11 cellular contexts compared by ENCODE assay signal in the genomic region with DNA sequence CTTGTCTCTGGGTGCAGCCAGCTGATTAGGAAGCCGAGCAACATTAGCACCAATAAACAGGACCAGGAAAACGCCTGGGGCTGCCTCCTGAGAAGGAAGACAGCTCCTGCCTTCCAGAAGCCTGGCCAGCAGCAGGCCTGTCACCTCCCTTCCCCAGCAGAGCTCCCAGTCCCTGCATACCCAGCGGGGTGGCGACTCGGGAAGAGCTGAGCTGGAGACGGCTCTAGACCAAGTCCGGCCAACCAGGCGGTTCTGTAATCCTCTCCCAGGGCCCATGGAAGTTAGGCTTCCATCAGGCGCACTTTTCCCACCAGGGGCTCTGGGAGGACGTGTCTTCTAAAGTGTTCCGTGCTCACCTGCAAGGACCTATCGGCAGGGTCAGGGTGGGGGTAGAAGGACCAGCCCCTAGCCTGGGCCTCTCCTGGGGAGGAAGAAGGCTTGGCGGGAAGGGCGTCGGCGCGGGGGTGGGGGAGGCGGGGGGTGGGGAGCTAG. TPM values are rescaled to one million over a fixed set of nuclear protein-coding genes. Genes with fewer than 3 reads are reported as not detected.
DNase-seq lines count a peak whose midpoint lies in the region; ATAC-seq and TF ChIP-seq lines count a peak whose summit lies in the region.
"Had no signal": no experiment of that assay in that cellular context is flagged by ENCODE, and none has a peak within 500 bp of the region (broad histone marks: within the 10 kb centered on the region; RNA-seq: fewer than 3 reads in every experiment).

No MANE protein-coding gene starts in this region.

- H3K4me3 ChIP-seq in ascending aorta: peak overlapping the region; percentile 31 to 57

- H3K27ac ChIP-seq in ascending aorta (no peak overlapping the region), caudate nucleus (ENCODE audit: low read depth, low read length) (no peak overlapping the region)

- H3K27me3 ChIP-seq in ascending aorta: peaks cover 12% of the 10 kb centered on the region

- H3K9me3 ChIP-seq in ascending aorta: no peaks in the 10 kb centered on the region

- ATAC-seq in stimulated activated naive B cell treated with anti-CD40 and anti-IgM and Interleukin-4, amounts not matched to agents 10 μg/mL and 1 μg/mL and 100 μg/mL, for 72 hours (replicated peaks): no peak
- ATAC-seq in GM18519 (IDR thresholded peaks at IDR 0.05; ENCODE audit: low FRiP score, unreplicated experiment): no peak

- DNase-seq in NCI-H1417 (lab: John Stamatoyannopoulos, UW): peak in 2 of 3 experiments; percentile 64 to 75
- no peak for DNase-seq in NCI-H1417 treated with DMSO at 0.1 percent for 48 hours (lab: John Stamatoyannopoulos, UW)
- no peak for DNase-seq in ascending aorta (ENCODE audit: low spot score in 2 of 2)
- DNase-seq in kidney tubule cell (ENCODE audit: low spot score): peak; percentile 8
- DNase-seq in stimulated activated naive B cell treated with anti-CD40 and anti-IgM and Interleukin-4, amounts not matched to agents 10 μg/mL and 1 μg/mL and 100 μg/mL, for 72 hours: no peak
- no peak for DNase-seq in caudate nucleus (lab: John Stamatoyannopoulos, UW)
- DNase-seq in NCI-H187 (lab: John Stamatoyannopoulos, UW): no peak
- DNase-seq: activated gamma-delta T cell treated with Interleukin-2 at 50 U/mL for 16 hours, OCI-M1 had no signal

- no peaks in the 10 kb centered on the region for H3K36me3 Mint-ChIP-seq in stimulated activated naive B cell treated with anti-CD40 and anti-IgM and Interleukin-4, amounts not matched to agents 10 μg/mL and 1 μg/mL and 100 μg/mL, for 72 hours

- no peaks in the 10 kb centered on the region for H3K4me1 ChIP-seq in ascending aorta

- H3K4me1 Mint-ChIP-seq in stimulated activated naive B cell treated with anti-CD40 and anti-IgM and Interleukin-4, amounts not matched to agents 10 μg/mL and 1 μg/mL and 100 μg/mL, for 72 hours: peaks cover 0 to 5% of the 10 kb centered on the region in 2 donors

- no peak overlapping the region for H3K27ac Mint-ChIP-seq in stimulated activated naive B cell treated with anti-CD40 and anti-IgM and Interleukin-4, amounts not matched to agents 10 μg/mL and 1 μg/mL and 100 μg/mL, for 72 hours

- no peaks in the 10 kb centered on the region for H3K36me3 ChIP-seq in ascending aorta

- peak overlapping the region; percentile 35 to 46 for H3K4me3 Mint-ChIP-seq in stimulated activated naive B cell treated with anti-CD40 and anti-IgM and Interleukin-4, amounts not matched to agents 10 μg/mL and 1 μg/mL and 100 μg/mL, for 72 hours

- intact Hi-C loops in ascending aorta (cut with DNase I): no loop called here

- no peaks in the 10 kb centered on the region for H3K9me3 Mint-ChIP-seq in stimulated activated naive B cell treated with anti-CD40 and anti-IgM and Interleukin-4, amounts not matched to agents 10 μg/mL and 1 μg/mL and 100 μg/mL, for 72 hours

- H3K27me3 Mint-ChIP-seq in stimulated activated naive B cell treated with anti-CD40 and anti-IgM and Interleukin-4, amounts not matched to agents 10 μg/mL and 1 μg/mL and 100 μg/mL, for 72 hours: peaks cover 31 to 56% of the 10 kb centered on the region in 2 donors

- TF ChIP-seq CTCF in ascending aorta (IDR thresholded peaks at IDR 0.05): no peak

RNA-seq across cellular contexts. Expression of a gene that starts 12.0 kb away (rescaled TPM):
- 58.1 TPM for total RNA-seq in ascending aorta

RNA-seq across cellular contexts. Expression of a gene that starts 25.9 kb away (rescaled TPM):
- total RNA-seq in ascending aorta: not detected
- total RNA-seq: endothelial cell of umbilical vein had no signal

Comparison
In these comparisons a context has a peak if more than half of its experiments do, and no peak if none do; other contexts are left out.
1. DNase-seq: peak in NCI-H1417 (2 of 3) and kidney tubule cell (single experiment); none in NCI-H1417 treated with DMSO at 0.1 percent for 48 hours (single experiment), ascending aorta (0 of 2), stimulated activated naive B cell treated with anti-CD40 and anti-IgM and Interleukin-4, amounts not matched to agents 10 μg/mL and 1 μg/mL and 100 μg/mL, for 72 hours (single experiment), caudate nucleus (0 of 61) and NCI-H187 (0 of 2).